In genomic region chr10:91035650-91036292, GRCh38 we compare ENCODE assay signal across 17 cellular contexts.
DNase-seq lines count a peak whose midpoint lies in the region; ATAC-seq and TF ChIP-seq lines count a peak whose summit lies in the region.
"Had no signal": no experiment of that assay in that cellular context is flagged by ENCODE, and none has a peak within 500 bp of the region (broad histone marks: within the 10 kb centered on the region; RNA-seq: fewer than 3 reads in every experiment).

No MANE protein-coding gene starts in this region.

- H3K79me2 ChIP-seq in GM23338 (replicated peaks; ENCODE audit: insufficient read depth) = no peaks in the 10 kb centered on the region

- H3K27ac Mint-ChIP-seq in GM23338 (no peak overlapping the region), brain (peak overlapping the region in 3 of 5 experiments; percentile 18 to 93 (median 52)), nephron (peak overlapping the region in 2 of 3 experiments; percentile 20 to 53)
- H3K27ac Mint-ChIP-seq: CD14-positive monocyte had no signal

- H4K20me1 ChIP-seq in GM23338 (replicated peaks; ENCODE audit: insufficient read depth) = no peaks in the 10 kb centered on the region
- H4K20me1 ChIP-seq: BLaER1 had no signal

- no peak for TF ChIP-seq POLR2A in spleen (IDR thresholded peaks at IDR 0.05)

- peaks cover 2% of the 10 kb centered on the region for H3K27me3 Mint-ChIP-seq in GM23338 (ENCODE audit: insufficient read depth, low read depth, poor library complexity)
- no peaks in the 10 kb centered on the region for H3K27me3 Mint-ChIP-seq in brain
- H3K27me3 Mint-ChIP-seq in nephron (ENCODE audit: low read depth) = peaks cover 3% of the 10 kb centered on the region
- H3K27me3 Mint-ChIP-seq: CD4-positive, alpha-beta memory T cell had no signal

- no peaks in the 10 kb centered on the region for H3K9me3 ChIP-seq in spleen
- H3K9me3 ChIP-seq: BLaER1 had no signal

- ATAC-seq in GM23338 = peak; percentile 74
- no peak for ATAC-seq in HG02884 (IDR thresholded peaks at IDR 0.05; ENCODE audit: unreplicated experiment)
- ATAC-seq: GM12878 had no signal

- H3K4me1 Mint-ChIP-seq in GM23338 = peaks cover 13% of the 10 kb centered on the region
- H3K4me1 Mint-ChIP-seq in brain = peaks cover 66% of the 10 kb centered on the region
- peaks cover 64% of the 10 kb centered on the region for H3K4me1 Mint-ChIP-seq in nephron

- H3K27me3 ChIP-seq in GM23338 (ENCODE audit: insufficient read depth) (no peaks in the 10 kb centered on the region), spleen (replicated peaks in 1 of 7) (no peaks in the 10 kb centered on the region)
- H3K27me3 ChIP-seq: BLaER1 had no signal

- H3K36me3 Mint-ChIP-seq in GM23338 (ENCODE audit: low read depth) = no peaks in the 10 kb centered on the region
- H3K36me3 Mint-ChIP-seq in brain = no peaks in the 10 kb centered on the region
- no peaks in the 10 kb centered on the region for H3K36me3 Mint-ChIP-seq in nephron (ENCODE audit: low read depth)
- H3K36me3 Mint-ChIP-seq: CD14-positive monocyte; CD4-positive, alpha-beta memory T cell had no signal

- 85 to 98% (median 89%) methylated on average over 8 of the region's 8 CpGs for WGBS in spleen, 5 donors

- H3K4me3 Mint-ChIP-seq in GM23338 (no peak overlapping the region), brain (no peak overlapping the region), nephron (no peak overlapping the region)
- H3K4me3 Mint-ChIP-seq: CD14-positive monocyte; CD4-positive, alpha-beta memory T cell had no signal

- no peaks in the 10 kb centered on the region; the same call in 1 of the 2 replicates for H3K9me2 ChIP-seq in GM23338 (ENCODE audit: insufficient read depth)

- H3K4me2 ChIP-seq in GM23338 = peak overlapping the region; percentile 42; the same call in 1 of the 2 replicates
- H3K4me2 ChIP-seq: BLaER1 had no signal

- H3K9me3 Mint-ChIP-seq in GM23338 = no peaks in the 10 kb centered on the region
- peaks cover 0 to 4% (median 0%) of the 10 kb centered on the region in 5 experiments for H3K9me3 Mint-ChIP-seq in brain
- no peaks in the 10 kb centered on the region for H3K9me3 Mint-ChIP-seq in nephron
- H3K9me3 Mint-ChIP-seq: CD14-positive monocyte had no signal

- no peaks in the 10 kb centered on the region for H3F3A ChIP-seq in GM23338 (replicated peaks; ENCODE audit: low read depth)

- no peak overlapping the region for H3K4me3 ChIP-seq in GM23338
- no peak overlapping the region for H3K4me3 ChIP-seq in spleen
- H3K4me3 ChIP-seq: BLaER1, GM12878 had no signal

- intact Hi-C loops in spleen (cut with DNase I; ENCODE audit: low total_unique reads) = no loop called here

- no peak overlapping the region for H3K27ac ChIP-seq in GM23338 (ENCODE audit: low read depth)
- H3K27ac ChIP-seq in spleen = peak overlapping the region in 5 of 8 donors; percentile 3 to 63 (median 50)
- H3K27ac ChIP-seq: BLaER1, HL-60 had no signal

- DNase-seq in GM23338 (ENCODE audit: low spot score) (no peak), spleen (no peak), pons (ENCODE audit: low spot score) (no peak), NCI-H524 (lab: John Stamatoyannopoulos, UW) (no peak)
- DNase-seq: 8988T; Calu3; CD4-positive, alpha-beta memory T cell; DMS79 treated with DMSO at 0.1 percent for 48 hours; EL; HCEC 1CT had no signal

- peaks cover 24% of the 10 kb centered on the region for H3K4me1 ChIP-seq in GM23338 (ENCODE audit: insufficient read depth)
- H3K4me1 ChIP-seq in spleen = peaks cover 0 to 23% (median 9%) of the 10 kb centered on the region in 6 donors

- no peak for TF ChIP-seq CTCF in GM23338 (conservative IDR thresholded peaks at IDR 0.05; ENCODE audit: low read depth in 2 of 2)
- no peak for TF ChIP-seq CTCF in brain (conservative IDR thresholded peaks at IDR 0.05)
- no peak for TF ChIP-seq CTCF in nephron (IDR thresholded peaks at IDR 0.05; ENCODE audit: unreplicated experiment in 3 of 3)
- no peak for TF ChIP-seq CTCF in spleen (IDR thresholded peaks at IDR 0.05 in 8 of 11, conservative IDR thresholded peaks at IDR 0.05 in 3 of 11)

- H2AFZ ChIP-seq in GM23338 = peak overlapping the region; percentile 66; the same call in 1 of the 2 replicates

- H3K36me3 ChIP-seq in GM23338 (ENCODE audit: insufficient read depth) = no peaks in the 10 kb centered on the region
- no peaks in the 10 kb centered on the region for H3K36me3 ChIP-seq in spleen
- H3K36me3 ChIP-seq: BLaER1 had no signal

TF ChIP-seq in GM23338, 12 proteins besides CTCF, POLR2A, EP300 and RAD21:
- TF ChIP-seq NANOG (IDR thresholded peaks at IDR 0.05; ENCODE audit: borderline replicate concordance) (no peak), ZNF331 (CRISPR knock-in tag; IDR thresholded peaks at IDR 0.05; ENCODE audit: low read depth) (no peak), ZNF114 (CRISPR knock-in tag; IDR thresholded peaks at IDR 0.05) (no peak), JUNB (IDR thresholded peaks at IDR 0.05; ENCODE audit: unreplicated experiment) (no peak), POLR2AphosphoS5 (IDR thresholded peaks at IDR 0.05; ENCODE audit: low read depth) (no peak), CREB1 (CRISPR knock-in tag; IDR thresholded peaks at IDR 0.05; ENCODE audit: low read depth) (no peak)
- TF ChIP-seq, protein P1, sequence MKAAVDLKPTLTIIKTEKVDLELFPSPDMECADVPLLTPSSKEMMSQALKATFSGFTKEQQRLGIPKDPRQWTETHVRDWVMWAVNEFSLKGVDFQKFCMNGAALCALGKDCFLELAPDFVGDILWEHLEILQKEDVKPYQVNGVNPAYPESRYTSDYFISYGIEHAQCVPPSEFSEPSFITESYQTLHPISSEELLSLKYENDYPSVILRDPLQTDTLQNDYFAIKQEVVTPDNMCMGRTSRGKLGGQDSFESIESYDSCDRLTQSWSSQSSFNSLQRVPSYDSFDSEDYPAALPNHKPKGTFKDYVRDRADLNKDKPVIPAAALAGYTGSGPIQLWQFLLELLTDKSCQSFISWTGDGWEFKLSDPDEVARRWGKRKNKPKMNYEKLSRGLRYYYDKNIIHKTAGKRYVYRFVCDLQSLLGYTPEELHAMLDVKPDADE (IDR thresholded peaks at IDR 0.05) = no peak
